Comparison of ENCODE assay signal across 1 cellular context in the genomic region with DNA sequence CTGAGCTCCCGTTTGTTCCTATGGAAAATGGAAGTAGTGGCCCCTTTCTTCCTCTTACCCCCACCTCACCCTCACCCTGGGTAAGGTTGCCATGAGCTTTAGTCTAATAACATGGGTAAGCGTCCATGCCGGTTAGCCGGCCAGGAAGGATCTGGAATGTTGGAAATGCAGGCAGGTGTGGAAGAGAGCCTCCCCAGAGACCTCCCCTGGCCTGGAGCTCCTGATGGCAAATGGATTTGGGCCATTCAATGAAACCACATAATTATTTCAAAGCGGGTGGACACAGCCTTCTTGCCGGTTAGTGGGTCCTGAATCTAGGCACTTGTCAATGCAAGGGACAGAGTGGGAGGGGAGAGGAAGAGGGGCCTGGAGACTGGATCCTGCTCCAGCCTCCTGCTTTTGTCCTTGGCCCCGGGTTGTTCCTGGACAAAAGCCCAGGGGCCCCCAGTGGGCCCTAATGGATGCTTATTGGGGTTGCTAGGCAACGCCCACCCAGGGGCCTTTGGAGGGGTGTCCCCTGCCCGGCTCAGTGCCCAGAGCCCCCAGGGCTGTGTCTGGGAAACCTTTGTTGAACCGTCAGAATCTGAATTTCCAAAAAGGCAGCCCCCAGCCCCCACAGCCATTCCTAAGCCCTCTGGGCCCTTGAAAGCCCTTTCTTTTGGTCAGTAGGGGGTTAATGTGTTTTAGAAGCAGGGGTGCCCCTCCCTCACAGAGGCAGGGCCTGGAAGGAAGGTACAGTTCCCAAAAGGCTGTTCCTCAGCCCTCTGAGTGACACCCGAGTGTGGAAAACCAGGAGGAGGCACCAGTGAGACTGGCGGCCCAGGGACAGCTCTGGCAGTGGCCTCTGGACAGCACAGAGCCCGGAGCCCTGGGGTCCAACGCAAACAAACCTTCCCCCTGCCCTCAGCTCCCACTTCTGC.
TF ChIP-seq lines count a peak whose summit lies in the region.

No MANE protein-coding gene starts in this region.

TF ChIP-seq in HepG2, 621 proteins besides CTCF, POLR2A, EP300 and RAD21:
- TF ChIP-seq SIX4 (CRISPR knock-in tag; IDR thresholded peaks at IDR 0.05): no peak
- TF ChIP-seq KAT2B (IDR thresholded peaks at IDR 0.05; ENCODE audit: borderline replicate concordance, low read depth, low read length): no peak
- TF ChIP-seq, protein P1, sequence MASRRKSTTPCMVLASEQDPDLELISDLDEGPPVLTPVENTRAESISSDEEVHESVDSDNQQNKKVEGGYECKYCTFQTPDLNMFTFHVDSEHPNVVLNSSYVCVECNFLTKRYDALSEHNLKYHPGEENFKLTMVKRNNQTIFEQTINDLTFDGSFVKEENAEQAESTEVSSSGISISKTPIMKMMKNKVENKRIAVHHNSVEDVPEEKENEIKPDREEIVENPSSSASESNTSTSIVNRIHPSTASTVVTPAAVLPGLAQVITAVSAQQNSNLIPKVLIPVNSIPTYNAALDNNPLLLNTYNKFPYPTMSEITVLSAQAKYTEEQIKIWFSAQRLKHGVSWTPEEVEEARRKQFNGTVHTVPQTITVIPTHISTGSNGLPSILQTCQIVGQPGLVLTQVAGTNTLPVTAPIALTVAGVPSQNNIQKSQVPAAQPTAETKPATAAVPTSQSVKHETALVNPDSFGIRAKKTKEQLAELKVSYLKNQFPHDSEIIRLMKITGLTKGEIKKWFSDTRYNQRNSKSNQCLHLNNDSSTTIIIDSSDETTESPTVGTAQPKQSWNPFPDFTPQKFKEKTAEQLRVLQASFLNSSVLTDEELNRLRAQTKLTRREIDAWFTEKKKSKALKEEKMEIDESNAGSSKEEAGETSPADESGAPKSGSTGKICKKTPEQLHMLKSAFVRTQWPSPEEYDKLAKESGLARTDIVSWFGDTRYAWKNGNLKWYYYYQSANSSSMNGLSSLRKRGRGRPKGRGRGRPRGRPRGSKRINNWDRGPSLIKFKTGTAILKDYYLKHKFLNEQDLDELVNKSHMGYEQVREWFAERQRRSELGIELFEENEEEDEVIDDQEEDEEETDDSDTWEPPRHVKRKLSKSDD (CRISPR knock-in tag; IDR thresholded peaks at IDR 0.05; ENCODE audit: low read depth): no peak
- TF ChIP-seq TBX2 (CRISPR knock-in tag; IDR thresholded peaks at IDR 0.05; ENCODE audit: borderline replicate concordance): peak; percentile 32; the same call in 1 of the 2 replicates
- TF ChIP-seq ZBTB7B (CRISPR knock-in tag; IDR thresholded peaks at IDR 0.05): 0 out of 2 replicates have a peak, but pooled peaks have one; percentile 30
- TF ChIP-seq, protein P2, sequence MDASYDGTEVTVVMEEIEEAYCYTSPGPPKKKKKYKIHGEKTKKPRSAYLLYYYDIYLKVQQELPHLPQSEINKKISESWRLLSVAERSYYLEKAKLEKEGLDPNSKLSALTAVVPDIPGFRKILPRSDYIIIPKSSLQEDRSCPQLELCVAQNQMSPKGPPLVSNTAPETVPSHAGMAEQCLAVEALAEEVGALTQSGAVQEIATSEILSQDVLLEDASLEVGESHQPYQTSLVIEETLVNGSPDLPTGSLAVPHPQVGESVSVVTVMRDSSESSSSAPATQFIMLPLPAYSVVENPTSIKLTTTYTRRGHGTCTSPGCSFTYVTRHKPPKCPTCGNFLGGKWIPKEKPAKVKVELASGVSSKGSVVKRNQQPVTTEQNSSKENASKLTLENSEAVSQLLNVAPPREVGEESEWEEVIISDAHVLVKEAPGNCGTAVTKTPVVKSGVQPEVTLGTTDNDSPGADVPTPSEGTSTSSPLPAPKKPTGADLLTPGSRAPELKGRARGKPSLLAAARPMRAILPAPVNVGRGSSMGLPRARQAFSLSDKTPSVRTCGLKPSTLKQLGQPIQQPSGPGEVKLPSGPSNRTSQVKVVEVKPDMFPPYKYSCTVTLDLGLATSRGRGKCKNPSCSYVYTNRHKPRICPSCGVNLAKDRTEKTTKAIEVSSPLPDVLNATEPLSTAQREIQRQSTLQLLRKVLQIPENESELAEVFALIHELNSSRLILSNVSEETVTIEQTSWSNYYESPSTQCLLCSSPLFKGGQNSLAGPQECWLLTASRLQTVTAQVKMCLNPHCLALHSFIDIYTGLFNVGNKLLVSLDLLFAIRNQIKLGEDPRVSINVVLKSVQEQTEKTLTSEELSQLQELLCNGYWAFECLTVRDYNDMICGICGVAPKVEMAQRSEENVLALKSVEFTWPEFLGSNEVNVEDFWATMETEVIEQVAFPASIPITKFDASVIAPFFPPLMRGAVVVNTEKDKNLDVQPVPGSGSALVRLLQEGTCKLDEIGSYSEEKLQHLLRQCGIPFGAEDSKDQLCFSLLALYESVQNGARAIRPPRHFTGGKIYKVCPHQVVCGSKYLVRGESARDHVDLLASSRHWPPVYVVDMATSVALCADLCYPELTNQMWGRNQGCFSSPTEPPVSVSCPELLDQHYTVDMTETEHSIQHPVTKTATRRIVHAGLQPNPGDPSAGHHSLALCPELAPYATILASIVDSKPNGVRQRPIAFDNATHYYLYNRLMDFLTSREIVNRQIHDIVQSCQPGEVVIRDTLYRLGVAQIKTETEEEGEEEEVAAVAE (CRISPR knock-in tag; IDR thresholded peaks at IDR 0.05; ENCODE audit: borderline replicate concordance): no peak
- no peak for TF ChIP-seq ZNF761 (CRISPR knock-in tag; conservative IDR thresholded peaks at IDR 0.05)
- TF ChIP-seq GATAD1 (CRISPR knock-in tag; IDR thresholded peaks at IDR 0.05): no peak
- no peak for TF ChIP-seq SP4 (CRISPR knock-in tag; IDR thresholded peaks at IDR 0.05)
- 0 out of 2 replicates have a peak, but pooled peaks have one; percentile 18 for TF ChIP-seq ZNF891 (CRISPR knock-in tag; IDR thresholded peaks at IDR 0.05)
- TF ChIP-seq, protein P3, sequence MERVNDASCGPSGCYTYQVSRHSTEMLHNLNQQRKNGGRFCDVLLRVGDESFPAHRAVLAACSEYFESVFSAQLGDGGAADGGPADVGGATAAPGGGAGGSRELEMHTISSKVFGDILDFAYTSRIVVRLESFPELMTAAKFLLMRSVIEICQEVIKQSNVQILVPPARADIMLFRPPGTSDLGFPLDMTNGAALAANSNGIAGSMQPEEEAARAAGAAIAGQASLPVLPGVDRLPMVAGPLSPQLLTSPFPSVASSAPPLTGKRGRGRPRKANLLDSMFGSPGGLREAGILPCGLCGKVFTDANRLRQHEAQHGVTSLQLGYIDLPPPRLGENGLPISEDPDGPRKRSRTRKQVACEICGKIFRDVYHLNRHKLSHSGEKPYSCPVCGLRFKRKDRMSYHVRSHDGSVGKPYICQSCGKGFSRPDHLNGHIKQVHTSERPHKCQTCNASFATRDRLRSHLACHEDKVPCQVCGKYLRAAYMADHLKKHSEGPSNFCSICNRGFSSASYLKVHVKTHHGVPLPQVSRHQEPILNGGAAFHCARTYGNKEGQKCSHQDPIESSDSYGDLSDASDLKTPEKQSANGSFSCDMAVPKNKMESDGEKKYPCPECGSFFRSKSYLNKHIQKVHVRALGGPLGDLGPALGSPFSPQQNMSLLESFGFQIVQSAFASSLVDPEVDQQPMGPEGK (CRISPR knock-in tag; IDR thresholded peaks at IDR 0.05): peak; percentile 8; the same call in 1 of the 2 replicates
- TF ChIP-seq ZNF552 (CRISPR knock-in tag; IDR thresholded peaks at IDR 0.05; ENCODE audit: borderline replicate concordance): no peak
- no peak for TF ChIP-seq ZNF282 (IDR thresholded peaks at IDR 0.05; ENCODE audit: partially characterized antibody)
